8 cellular contexts compared by ENCODE assay signal in the genomic region with DNA sequence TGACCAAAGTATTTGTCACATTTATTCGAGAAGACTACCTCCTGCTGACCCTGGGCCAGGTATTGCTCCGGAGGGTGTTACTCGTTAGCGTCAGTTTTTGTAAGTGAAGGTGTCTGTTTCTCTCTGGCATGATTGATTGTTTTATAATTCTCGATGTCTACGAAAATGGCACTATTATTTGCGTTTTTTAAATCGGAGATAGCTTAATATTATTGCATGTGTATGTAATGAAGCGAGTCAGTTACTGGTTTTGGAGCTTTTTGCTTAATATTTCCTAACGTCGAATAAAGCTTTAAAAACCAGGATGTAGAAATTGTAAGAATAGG. TPM values are rescaled to one million over a fixed set of nuclear protein-coding genes. Genes with fewer than 3 reads are reported as not detected.
A peak's percentile ranks its signal among the peaks of the same experiment; 100 is the strongest.
DNase-seq lines count a peak whose midpoint lies in the region; ATAC-seq and TF ChIP-seq lines count a peak whose summit lies in the region.

No MANE protein-coding gene starts in this region.

- TF ChIP-seq POLR2A in esophagus squamous epithelium (IDR thresholded peaks at IDR 0.05), result no peak

- ATAC-seq in psoas muscle (no peak), HG02588 (IDR thresholded peaks at IDR 0.05; ENCODE audit: unreplicated experiment) (no peak)

- DNase-seq in GM06990 (ENCODE audit: extremely low read depth, insufficient read length) (no peak), SJCRH30 (no peak), esophagus squamous epithelium (lab: John Stamatoyannopoulos, UW) (no peak), psoas muscle (no peak), NCI-H2029 (lab: John Stamatoyannopoulos, UW) (no peak), GM13976 (ENCODE audit: low spot score) (no peak), globus pallidus (ENCODE audit: low spot score) (no peak)

- intact Hi-C loops in esophagus squamous epithelium (cut with DNase I), result no loop called here
- intact Hi-C loops in psoas muscle (cut with DNase I), result no loop called here

- peak overlapping the region; percentile 99 for H3K27ac ChIP-seq in SJCRH30
- H3K27ac ChIP-seq in esophagus squamous epithelium, result peak overlapping the region; percentile 93 to 96 (median 95)
- peak overlapping the region; percentile 93 for H3K27ac ChIP-seq in psoas muscle

- WGBS in esophagus squamous epithelium, 2 donors, result 0 to 1% methylated on average over 11 of the region's 11 CpGs
- 0 to 1% (median 1%) methylated on average over 11 of the region's 11 CpGs for WGBS in psoas muscle, 3 donors

- H3K27me3 ChIP-seq in GM06990 (replicated peaks; ENCODE audit: control insufficient read depth, insufficient read depth, low read length) (no peaks in the 10 kb centered on the region), SJCRH30 (no peaks in the 10 kb centered on the region), esophagus squamous epithelium (no peaks in the 10 kb centered on the region), psoas muscle (ENCODE audit: insufficient read depth in 3 of 3, low read length in 2 of 3) (no peaks in the 10 kb centered on the region)

- H3K4me1 ChIP-seq in SJCRH30 (peaks cover 6% of the 10 kb centered on the region; the same call in 1 of the 2 replicates), esophagus squamous epithelium (peaks cover 0 to 28% (median 7%) of the 10 kb centered on the region in 3 donors), psoas muscle (peaks cover 10% of the 10 kb centered on the region)

- in situ Hi-C loops in GM13976 (cut with MboI; ENCODE audit: low sequenced_read_pairs, unreplicated experiment), result no loop called here

- TF ChIP-seq CTCF in GM06990 (IDR thresholded peaks at IDR 0.05; ENCODE audit: insufficient read depth, low read length, poor library complexity, severe bottlenecking), result no peak
- TF ChIP-seq CTCF in esophagus squamous epithelium (IDR thresholded peaks at IDR 0.05), result no peak
- no peak for TF ChIP-seq CTCF in psoas muscle (IDR thresholded peaks at IDR 0.05)
- no peak for TF ChIP-seq CTCF in GM13976 (IDR thresholded peaks at IDR 0.05; ENCODE audit: borderline replicate concordance, control extremely low read depth, extremely low read depth, insufficient read depth, missing control alignments)

- H3K36me3 ChIP-seq in GM06990 (ENCODE audit: control insufficient read depth, insufficient read depth, low read length) (no peaks in the 10 kb centered on the region), SJCRH30 (peaks cover 4% of the 10 kb centered on the region), esophagus squamous epithelium (no peaks in the 10 kb centered on the region), psoas muscle (ENCODE audit: insufficient read depth in 1 of 2, low read depth in 1 of 2) (no peaks in the 10 kb centered on the region)

- H3K4me3 ChIP-seq in GM06990 (replicated peaks; ENCODE audit: low read depth, low read length) (peak overlapping the region; percentile 92), SJCRH30 (peak overlapping the region; percentile 82), esophagus squamous epithelium (peak overlapping the region; percentile 48 to 90 (median 76)), psoas muscle (peak overlapping the region; percentile 87)

- H3K9me3 ChIP-seq in SJCRH30 (replicated peaks), result no peaks in the 10 kb centered on the region
- no peaks in the 10 kb centered on the region for H3K9me3 ChIP-seq in esophagus squamous epithelium
- H3K9me3 ChIP-seq in psoas muscle, result no peaks in the 10 kb centered on the region

RNA-seq across cellular contexts. Expression of a gene that starts 0.4 kb away (rescaled TPM):
- 42.8 and 46.7 TPM in 2 replicates for total RNA-seq in SJCRH30 (2014; rRNA removed; shearing (Covaris generic))
- total RNA-seq in esophagus squamous epithelium, result 1 to 10 TPM in 3 of 4 donors, under 1 TPM in 1; 0.83 to 5.0 (median 2.8) TPM
- 10 to 100 TPM in 3 of 4 donors, 1 to 10 TPM in 1; 7.6 to 20.8 (median 13.4) TPM for total RNA-seq in psoas muscle
- 1 to 10 TPM; 2.5 to 3.2 (median 2.9) TPM for polyA plus RNA-seq in psoas muscle

RNA-seq across cellular contexts. Expression of a gene that starts 0.7 kb away (rescaled TPM):
- 105 and 129 TPM in 2 replicates for total RNA-seq in SJCRH30 (2014; rRNA removed; shearing (Covaris generic))
- 10 to 100 TPM in 1 of 4 donors, 1 to 10 TPM in 3; 1.5 to 11.5 (median 7.2) TPM for total RNA-seq in esophagus squamous epithelium
- total RNA-seq in psoas muscle, result 1 to 10 TPM in 1 of 4 donors, under 1 TPM in 3; 0.62 to 1.1 (median 0.90) TPM
- polyA plus RNA-seq in psoas muscle, result 1 to 10 TPM in 1 of 3 donors, under 1 TPM in 2; 0.31 to 1.7 (median 0.95) TPM
